In the genomic region with DNA sequence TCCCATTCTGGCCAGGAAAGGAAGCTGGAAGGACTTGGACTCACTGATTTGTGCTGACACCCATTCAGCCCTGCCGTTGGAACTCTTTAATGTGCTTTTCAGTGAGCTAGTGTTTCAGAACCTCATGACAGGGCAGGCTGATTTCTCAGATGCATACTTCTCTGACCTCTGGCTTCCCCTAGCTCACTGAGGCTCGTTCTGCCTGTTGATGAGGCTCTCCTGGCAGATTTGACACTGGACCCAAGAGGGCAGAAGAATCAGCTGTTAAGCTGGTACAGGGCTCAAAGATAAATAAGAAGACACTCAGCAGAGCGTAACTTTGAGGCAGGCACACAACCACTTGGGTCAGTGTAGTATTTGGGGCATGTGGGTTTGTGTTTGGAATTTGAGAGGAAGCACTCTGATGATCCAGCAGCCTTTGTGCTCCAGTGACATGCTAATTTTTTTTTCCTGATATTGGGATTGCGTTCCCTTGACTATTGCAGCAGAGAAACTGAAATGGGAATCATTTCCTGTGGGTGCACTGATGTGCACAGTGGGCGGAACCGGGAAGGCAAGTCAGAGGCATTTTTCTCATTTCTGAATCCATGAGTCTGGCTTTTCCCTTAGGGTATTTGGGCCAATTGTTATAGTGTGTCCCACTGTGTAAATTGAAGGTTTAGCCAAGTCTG, we compare ENCODE assay signal across 1 cellular context.
TF ChIP-seq lines count a peak whose summit lies in the region.

No MANE protein-coding gene starts in this region.

TF ChIP-seq in A549, 52 proteins besides CTCF, POLR2A, EP300 and RAD21 (continued from another document):
- no peak for TF ChIP-seq USF2 (IDR thresholded peaks at IDR 0.05)
- TF ChIP-seq MAX (IDR thresholded peaks at IDR 0.05), result no peak
- no peak for TF ChIP-seq SMC3 (IDR thresholded peaks at IDR 0.05)
- TF ChIP-seq PHF8 (IDR thresholded peaks at IDR 0.05; ENCODE audit: borderline replicate concordance, low read depth), result no peak
- no peak for TF ChIP-seq CBX2 (IDR thresholded peaks at IDR 0.05; ENCODE audit: borderline replicate concordance, low read depth)
- TF ChIP-seq FOSB (CRISPR knock-in tag; IDR thresholded peaks at IDR 0.05), result no peak
- TF ChIP-seq ZC3H11A (IDR thresholded peaks at IDR 0.05), result no peak
- no peak for TF ChIP-seq GATA3 (IDR thresholded peaks at IDR 0.05; ENCODE audit: borderline replicate concordance)
- TF ChIP-seq HEYL (CRISPR knock-in tag; IDR thresholded peaks at IDR 0.05), result no peak
- no peak for TF ChIP-seq ESRRA (IDR thresholded peaks at IDR 0.05; ENCODE audit: borderline replicate concordance, low read length)
- no peak for TF ChIP-seq REST (IDR thresholded peaks at IDR 0.05)
